ENCODE assay signal across 8 cellular contexts in genomic region chr3:100068758-100069345, GRCh38. TPM values are rescaled to one million over a fixed set of nuclear protein-coding genes. Genes with fewer than 3 reads are reported as not detected.
A peak's percentile ranks its signal among the peaks of the same experiment; 100 is the strongest.
DNase-seq lines count a peak whose midpoint lies in the region; ATAC-seq and TF ChIP-seq lines count a peak whose summit lies in the region.

No MANE protein-coding gene starts in this region.

- TF ChIP-seq POLR2A in stomach (IDR thresholded peaks at IDR 0.05): no peak

- peaks cover 15% of the 10 kb centered on the region for H3K4me1 Mint-ChIP-seq in neural progenitor cell

- H3K4me3 Mint-ChIP-seq in neural progenitor cell: no peak overlapping the region

- no peaks in the 10 kb centered on the region for H3K27me3 Mint-ChIP-seq in neural progenitor cell (ENCODE audit: insufficient read depth, low read depth)

- H3K9me3 Mint-ChIP-seq in neural progenitor cell: no peaks in the 10 kb centered on the region

- H3K27ac Mint-ChIP-seq in neural progenitor cell: no peak overlapping the region

- CTCF ChIA-PET in Panc1 (lab: Charles Lee): interaction anchor here (0.9 to 1.2 kb wide), 3 partner anchors 185 to 640 kb away, joined by 3 to 14 read pairs (median 3); no protein-coding TSS in a partner anchor

- no peaks in the 10 kb centered on the region for H3K36me3 Mint-ChIP-seq in neural progenitor cell

- peak; percentile 85 for TF ChIP-seq CTCF in Panc1 (IDR thresholded peaks at IDR 0.05)
- peak; percentile 77 for TF ChIP-seq CTCF in fibroblast of mammary gland (conservative IDR thresholded peaks at IDR 0.05; ENCODE audit: control insufficient read depth, insufficient read depth, low read depth, low read length)
- TF ChIP-seq CTCF in neural progenitor cell (IDR thresholded peaks at IDR 0.05): peak; percentile 82
- peak in 5 of 7 experiments; percentile 63 to 83 (median 72) for TF ChIP-seq CTCF in stomach (IDR thresholded peaks at IDR 0.05)

- peaks cover 5% of the 10 kb centered on the region for H3F3A ChIP-seq in neural progenitor cell (ENCODE audit: low read depth)

- POLR2A ChIA-PET in Panc1 (lab: Charles Lee): no interaction called here

- peak; percentile 88 for TF ChIP-seq RAD21 in Ishikawa (IDR thresholded peaks at IDR 0.05; ENCODE audit: low read depth)

- DNase-seq in COLO668 (lab: John Stamatoyannopoulos, UW; ENCODE audit: unreplicated experiment): peak; percentile 64
- no peak for DNase-seq in Panc1 (ENCODE audit: low read depth, low spot score)
- DNase-seq in activated T-cell treated with anti-CD3 and anti-CD28 coated beads, Interleukin-2, amount 50 U/mL, for 1 hour: peak; percentile 76
- peak; percentile 82 for DNase-seq in fibroblast of mammary gland (ENCODE audit: low read depth)
- peak; percentile 80 for DNase-seq in neural progenitor cell (ENCODE audit: low spot score)
- peak; percentile 80 for DNase-seq in stomach

- BruUV-seq in Panc1 (replicated peaks; lab: Mats Ljungman, UMichigan): no TSS peak

- H3K4me3 ChIP-seq in Panc1 (ENCODE audit: low read depth in 2 of 2, low read length in 2 of 2) (no peak overlapping the region), fibroblast of mammary gland (ENCODE audit: control insufficient read depth, low read depth, low read length) (no peak overlapping the region), neural progenitor cell (no peak overlapping the region), stomach (no peak overlapping the region)

- TF ChIP-seq EP300 in Ishikawa (IDR thresholded peaks at IDR 0.05; ENCODE audit: borderline replicate concordance): no peak
- no peak for TF ChIP-seq EP300 in stomach (IDR thresholded peaks at IDR 0.05)

- intact Hi-C loops in Panc1 (cut with micrococcal nuclease; ENCODE audit: unreplicated experiment): no loop called here
- intact Hi-C loops in stomach (cut with DNase I; ENCODE audit: low total_unique reads): loop anchor here (10.0 kb wide), 1 partner anchor 186 kb away; no protein-coding TSS in a partner anchor

- H3K9ac ChIP-seq in neural progenitor cell: no peak overlapping the region

- H3K9me3 ChIP-seq in Panc1 (ENCODE audit: control insufficient read depth, insufficient read depth, low read depth, low read length): no peaks in the 10 kb centered on the region
- no peaks in the 10 kb centered on the region for H3K9me3 ChIP-seq in neural progenitor cell (ENCODE audit: low read depth)
- H3K9me3 ChIP-seq in stomach: no peaks in the 10 kb centered on the region

- H3K79me2 ChIP-seq in neural progenitor cell (ENCODE audit: low read depth): no peaks in the 10 kb centered on the region

- WGBS in stomach, 5 donors: 22 to 37% (median 32%) methylated on average over 6 of the region's 6 CpGs

- H2AFZ ChIP-seq in neural progenitor cell (replicated peaks): no peak overlapping the region

- ATAC-seq in GM21390 (IDR thresholded peaks at IDR 0.05; ENCODE audit: unreplicated experiment) (peak; percentile 68), Panc1 (peak; percentile 89)

- no peaks in the 10 kb centered on the region for H4K20me1 ChIP-seq in neural progenitor cell (ENCODE audit: low read depth)

- H3K27me3 ChIP-seq in Panc1 (ENCODE audit: control insufficient read depth, insufficient read depth, low read length) (no peaks in the 10 kb centered on the region), neural progenitor cell (no peaks in the 10 kb centered on the region), stomach (no peaks in the 10 kb centered on the region)

- H3K36me3 ChIP-seq in Panc1 (ENCODE audit: control insufficient read depth, insufficient read depth, low read length): no peaks in the 10 kb centered on the region
- no peaks in the 10 kb centered on the region for H3K36me3 ChIP-seq in neural progenitor cell
- H3K36me3 ChIP-seq in stomach: no peaks in the 10 kb centered on the region

- H3K27ac ChIP-seq in Panc1 (ENCODE audit: low read length) (no peak overlapping the region), neural progenitor cell (no peak overlapping the region), stomach (peak overlapping the region in 2 of 5 donors; percentile 3 to 30)

- H3K4me2 ChIP-seq in neural progenitor cell: no peak overlapping the region

- H3K4me1 ChIP-seq in Panc1 (ENCODE audit: control insufficient read depth, insufficient read depth, low read length) (no peaks in the 10 kb centered on the region), neural progenitor cell (peaks cover 5% of the 10 kb centered on the region), stomach (peaks cover 5 to 53% (median 11%) of the 10 kb centered on the region in 4 donors)

- in situ Hi-C loops in Panc1 (cut with HindIII; ENCODE audit: low pct_unique_long_range_greater_than_20kb, low sequenced_read_pairs): no loop called here

TF ChIP-seq in Ishikawa, 13 proteins besides CTCF, POLR2A, EP300 and RAD21:
- TF ChIP-seq REST (IDR thresholded peaks at IDR 0.05; ENCODE audit: low read depth): no peak
- peak; percentile 76 for TF ChIP-seq USF1 (IDR thresholded peaks at IDR 0.05)
- TF ChIP-seq YY1 (IDR thresholded peaks at IDR 0.05; ENCODE audit: low read depth): no peak

RNA-seq across cellular contexts. Expression of gene FILIP1L, which starts 45.4 kb away (rescaled TPM):
- 3.2 TPM for total RNA-seq in Panc1 (2021; ENCODE audit: unreplicated experiment)
- polyA plus RNA-seq in Panc1 (2012; ENCODE audit: insufficient read length): 5.7 TPM
- 0.09 and 0.15 TPM in 2 replicates for total RNA-seq in neural progenitor cell (ENCODE audit: low replicate concordance)
- 10 to 100 TPM; 48.7 to 97.3 (median 59.8) TPM for total RNA-seq in stomach
- 10 to 100 TPM; 10.6 to 98.4 (median 24.6) TPM for polyA plus RNA-seq in stomach

Comparison
In these comparisons a context has a peak if more than half of its experiments do, and no peak if none do; other contexts are left out.
1. RNA of gene FILIP1L, which starts 45.4 kb away (total RNA-seq): 48.7 to 97.3 TPM in stomach; 3.2 TPM in Panc1 (single experiment) and 0.09 to 0.15 TPM in neural progenitor cell; every median in the first group is over 10 times any median in the second.
2. Peak in every context shown above with its lines, with median percentiles within 50 percentile points of each other: CTCF ChIP-seq.